19 cellular contexts compared by ENCODE assay signal in the genomic region with DNA sequence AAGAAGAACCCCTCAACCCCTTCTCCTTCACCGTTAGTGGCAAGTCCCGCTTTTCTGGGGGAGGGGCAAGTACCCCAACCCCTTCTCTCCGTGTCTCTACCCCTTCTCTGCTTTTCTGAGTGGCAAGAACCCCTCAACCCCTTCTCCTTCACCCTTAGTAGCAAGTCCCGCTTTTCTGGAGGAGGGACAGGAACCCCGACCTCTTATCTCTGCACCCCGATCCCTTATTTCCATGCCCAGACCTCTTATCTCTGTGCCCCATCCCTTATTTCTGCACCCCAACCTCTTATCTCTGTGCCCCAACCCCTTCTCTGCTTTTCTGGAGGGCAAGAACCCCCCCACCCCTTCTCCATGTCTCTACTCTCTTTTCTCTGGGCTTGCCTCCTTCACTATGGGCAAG. TPM values are rescaled to one million over a fixed set of nuclear protein-coding genes. Genes with fewer than 3 reads are reported as not detected.
"Had no signal": no experiment of that assay in that cellular context is flagged by ENCODE, and none has a peak within 500 bp of the region (broad histone marks: within the 10 kb centered on the region; RNA-seq: fewer than 3 reads in every experiment).

No MANE protein-coding gene starts in this region.

RNA-seq across cellular contexts. Expression of a gene that starts 6.2 kb away (rescaled TPM):
- total RNA-seq: left ventricle myocardium superior, myocyte had no signal

RNA-seq across cellular contexts. Expression of a gene that starts 22.8 kb away (rescaled TPM):
- total RNA-seq: hepatocyte, kidney epithelial cell, left cardiac atrium, left colon, left lobe of liver, left ventricle myocardium inferior, left ventricle myocardium superior, liver, lower lobe of right lung, lung microvascular endothelial cell, mesenteric fat pad, mesothelial cell of epicardium, mononuclear cell, mucosa of descending colon, mucosa of gallbladder, myocyte had no signal
- polyA plus RNA-seq: immature natural killer cell, liver had no signal

RNA-seq across cellular contexts. Expression of a gene that starts 38.5 kb away (rescaled TPM):
- total RNA-seq: hepatocyte, kidney, kidney epithelial cell, left cardiac atrium, left colon, left lobe of liver, left lung, left ventricle myocardium inferior, left ventricle myocardium superior, liver, lower lobe of right lung, lung microvascular endothelial cell, mesenteric fat pad, mesothelial cell of epicardium, mononuclear cell, mucosa of descending colon, myocyte had no signal
- polyA plus RNA-seq: hepatocyte, immature natural killer cell had no signal
